21 cellular contexts compared by ENCODE assay signal in genomic region chr2:222292113-222292737, GRCh38. TPM values are rescaled to one million over a fixed set of nuclear protein-coding genes. Genes with fewer than 3 reads are reported as not detected.
"Had no signal": no experiment of that assay in that cellular context is flagged by ENCODE, and none has a peak within 500 bp of the region (broad histone marks: within the 10 kb centered on the region; RNA-seq: fewer than 3 reads in every experiment).

No MANE protein-coding gene starts in this region.

- H3K9me3 Mint-ChIP-seq: T-helper 2 cell treated with Interferon-gamma antibody and Interleukin-4, amounts not matched to agents 5 μg/mL and 100 μg/mL, for 36 hours had no signal

- DNase-seq: activated CD4-positive, alpha-beta T cell treated with anti-CD3 and anti-CD28 coated beads, Interleukin-2, amount 10 ng/mL, durations not matched to agents 24 days and 14 days; activated CD4-positive, CD25-positive, alpha-beta regulatory T cell; activated naive CD8-positive, alpha-beta T cell treated with anti-CD3 and anti-CD28 coated beads for 36 hours; amygdala; colonic mucosa; effector CD4-positive, alpha-beta T cell; gastrocnemius medialis; heart right ventricle; kidney; left lung; naive thymus-derived CD8-positive, alpha-beta T cell; right lobe of liver; SW 1271 had no signal

- H3K4me3 ChIP-seq: breast epithelium, colonic mucosa, gastrocnemius medialis, heart right ventricle, left lung, prostate gland, right lobe of liver, thoracic aorta had no signal

- ATAC-seq: gastrocnemius medialis; left lung; naive thymus-derived CD8-positive, alpha-beta T cell had no signal

- H3K9me3 ChIP-seq: breast epithelium, colonic mucosa, gastrocnemius medialis, left lung, prostate gland, right lobe of liver, thoracic aorta had no signal

- H3K27ac Mint-ChIP-seq: activated CD4-positive, alpha-beta T cell treated with anti-CD3 and anti-CD28 coated beads, Interleukin-2, amount 10 ng/mL, durations not matched to agents 24 days and 14 days; activated naive CD8-positive, alpha-beta T cell treated with anti-CD3 and anti-CD28 coated beads for 36 hours; naive thymus-derived CD8-positive, alpha-beta T cell; T-helper 2 cell treated with Interferon-gamma antibody and Interleukin-4, amounts not matched to agents 5 μg/mL and 100 μg/mL, for 36 hours had no signal

- H3K4me1 ChIP-seq: breast epithelium, prostate gland had no signal

- H3K4me3 Mint-ChIP-seq: activated CD4-positive, alpha-beta T cell treated with anti-CD3 and anti-CD28 coated beads, Interleukin-2, amount 10 ng/mL, durations not matched to agents 24 days and 14 days; activated naive CD8-positive, alpha-beta T cell treated with anti-CD3 and anti-CD28 coated beads for 36 hours; naive thymus-derived CD8-positive, alpha-beta T cell; T-helper 2 cell treated with Interferon-gamma antibody and Interleukin-4, amounts not matched to agents 5 μg/mL and 100 μg/mL, for 36 hours had no signal

- FAIRE-seq: kidney had no signal

- H3K27ac ChIP-seq: colonic mucosa, gastrocnemius medialis, heart right ventricle, left lung, prostate gland, right lobe of liver, thoracic aorta had no signal

- H3K36me3 ChIP-seq: breast epithelium, colonic mucosa, gastrocnemius medialis, heart right ventricle, left lung, prostate gland, right lobe of liver, thoracic aorta had no signal

RNA-seq across cellular contexts. Expression of gene PAX3, which starts 6.6 kb away (rescaled TPM):
- total RNA-seq: activated CD4-positive, alpha-beta T cell treated with anti-CD3 and anti-CD28 coated beads, Interleukin-2, amount 10 ng/mL, durations not matched to agents 24 days and 14 days; activated naive CD8-positive, alpha-beta T cell treated with anti-CD3 and anti-CD28 coated beads for 36 hours; fibroblast of lung; heart right ventricle; kidney; left lung; mucosa of gallbladder; naive thymus-derived CD8-positive, alpha-beta T cell; osteoblast; prostate gland; right lobe of liver; thoracic aorta had no signal
- polyA plus RNA-seq: fibroblast of lung; naive thymus-derived CD8-positive, alpha-beta T cell; urinary bladder had no signal
